Comparison of ENCODE assay signal across 7 cellular contexts in the genomic region with DNA sequence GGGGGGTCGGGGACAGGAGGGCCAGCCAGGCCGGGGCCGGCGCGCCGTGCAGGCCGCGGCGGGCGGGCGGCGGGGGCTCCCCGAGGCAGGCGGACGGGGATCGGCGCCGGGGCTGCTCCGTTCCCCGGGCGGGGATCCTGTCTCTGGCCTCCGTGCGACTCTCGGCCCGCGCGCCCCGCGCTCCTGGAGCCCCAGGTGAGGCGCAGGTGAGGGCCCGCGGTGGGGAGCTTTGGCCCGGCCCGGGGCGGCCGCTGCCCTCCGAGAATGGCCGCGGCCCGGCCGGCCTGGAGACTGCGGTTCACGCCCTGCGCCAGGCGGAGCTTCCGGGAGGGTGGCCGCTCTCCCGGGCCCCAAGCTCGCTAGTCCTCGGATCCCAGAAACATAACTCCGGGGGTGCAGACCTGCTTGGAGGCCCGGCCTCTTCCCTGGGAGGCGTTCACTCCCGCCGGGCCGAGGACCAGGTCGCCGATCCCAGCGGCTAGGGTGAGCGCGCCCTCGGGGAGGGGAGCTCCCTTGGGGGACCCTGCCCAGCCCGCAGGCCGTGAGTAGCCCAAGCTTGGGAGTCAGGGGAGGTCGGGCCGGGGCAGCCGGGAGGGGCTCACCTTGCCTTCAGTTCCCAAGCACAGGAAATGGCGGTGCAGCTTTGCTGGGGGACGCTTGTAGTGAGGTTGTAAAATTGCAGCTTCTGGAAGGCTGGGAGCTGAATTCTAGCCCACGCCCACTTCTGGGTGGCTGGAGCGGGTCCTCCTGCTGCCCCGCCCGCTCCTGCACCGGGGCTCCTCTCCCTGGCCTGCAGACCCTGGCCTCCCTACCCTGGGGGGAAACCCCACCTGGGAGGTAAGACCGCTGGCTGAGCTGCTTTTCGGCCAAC. TPM values are rescaled to one million over a fixed set of nuclear protein-coding genes. Genes with fewer than 3 reads are reported as not detected.
DNase-seq lines count a peak whose midpoint lies in the region; ATAC-seq, FAIRE-seq and TF ChIP-seq lines count a peak whose summit lies in the region.

No MANE protein-coding gene starts in this region.

- ATAC-seq in stimulated activated effector memory CD8-positive, alpha-beta T cell treated with anti-CD3 and anti-CD28 coated beads, Interleukin-12 subunit alpha, Interleukin-12 subunit beta, amount 100 ng/mL, for 72 hours, result peak; percentile 50
- ATAC-seq in HG03457 (IDR thresholded peaks at IDR 0.05; ENCODE audit: unreplicated experiment) (no peak), HG03342 (IDR thresholded peaks at IDR 0.05; ENCODE audit: unreplicated experiment) (no peak)

- CTCF ChIA-PET in MCF 10A (lab: Yijun Ruan, JAX), result interaction anchor here (0.7 to 0.9 kb wide), 4 partner anchors 17 to 1203 kb away, joined by 3 to 5 read pairs (median 4); a partner anchor contains a TSS

- no peak overlapping the region for H3K27ac Mint-ChIP-seq in MCF 10A (ENCODE audit: low read depth, unreplicated experiment)
- H3K27ac Mint-ChIP-seq in stimulated activated effector memory CD8-positive, alpha-beta T cell treated with anti-CD3 and anti-CD28 coated beads, Interleukin-12 subunit alpha, Interleukin-12 subunit beta, amount 100 ng/mL, for 72 hours, result no peak overlapping the region

- intact Hi-C loops in MCF 10A (cut with micrococcal nuclease), result no loop called here

- dilution Hi-C loops in keratinocyte (cut with MboI; ENCODE audit: extremely low pct_ligation_motif_present, low sequenced_read_pairs), result no loop called here

- peaks cover 17% of the 10 kb centered on the region for H3K36me3 Mint-ChIP-seq in MCF 10A (ENCODE audit: insufficient read depth, unreplicated experiment)
- H3K36me3 Mint-ChIP-seq in stimulated activated effector memory CD8-positive, alpha-beta T cell treated with anti-CD3 and anti-CD28 coated beads, Interleukin-12 subunit alpha, Interleukin-12 subunit beta, amount 100 ng/mL, for 72 hours, result peaks cover 6% of the 10 kb centered on the region

- H3K27me3 ChIP-seq in MG63, result no peaks in the 10 kb centered on the region
- H3K27me3 ChIP-seq in keratinocyte (ENCODE audit: control insufficient read depth, extremely low read depth, insufficient read depth, low read length), result no peaks in the 10 kb centered on the region

- H3K79me2 ChIP-seq in keratinocyte (ENCODE audit: control insufficient read depth, insufficient read depth, low read length), result peaks cover 4% of the 10 kb centered on the region

- H3K27me3 Mint-ChIP-seq in MCF 10A (ENCODE audit: insufficient read depth, unreplicated experiment), result no peaks in the 10 kb centered on the region

- BruUV-seq in MCF 10A (replicated peaks; lab: Mats Ljungman, UMichigan), result no TSS peak

- no peaks in the 10 kb centered on the region for H3K9me3 ChIP-seq in MG63
- no peaks in the 10 kb centered on the region for H3K9me3 ChIP-seq in keratinocyte (ENCODE audit: control insufficient read depth, low read depth, low read length)

- peaks cover 7% of the 10 kb centered on the region for H3K4me1 ChIP-seq in keratinocyte (ENCODE audit: control insufficient read depth, extremely low read depth, insufficient read depth, low read length)

- DNase-seq in MG63, result peak; percentile 48
- DNase-seq in MCF 10A (ENCODE audit: unreplicated experiment), result peak; percentile 40
- DNase-seq in keratinocyte (ENCODE audit: low read depth, low spot score), result no peak
- DNase-seq in stimulated activated effector memory CD8-positive, alpha-beta T cell treated with anti-CD3 and anti-CD28 coated beads, Interleukin-12 subunit alpha, Interleukin-12 subunit beta, amount 100 ng/mL, for 72 hours (ENCODE audit: low spot score in 2 of 2), result no peak

- no peaks in the 10 kb centered on the region for H3K9me3 Mint-ChIP-seq in MCF 10A (ENCODE audit: unreplicated experiment)
- no peaks in the 10 kb centered on the region for H3K9me3 Mint-ChIP-seq in stimulated activated effector memory CD8-positive, alpha-beta T cell treated with anti-CD3 and anti-CD28 coated beads, Interleukin-12 subunit alpha, Interleukin-12 subunit beta, amount 100 ng/mL, for 72 hours

- TF ChIP-seq CTCF in MCF 10A (IDR thresholded peaks at IDR 0.05; ENCODE audit: unreplicated experiment) (no peak), keratinocyte (optimal IDR thresholded peaks at IDR 0.05 in 1 of 3, IDR thresholded peaks at IDR 0.05 in 1 of 3, conservative IDR thresholded peaks at IDR 0.05 in 1 of 3; ENCODE audit: extremely low read depth in 1 of 3, insufficient read depth in 2 of 3, low read length in 3 of 3) (no peak)

- FAIRE-seq in keratinocyte (lab: Jason Lieb, UNC), result no peak

- H3K4me3 Mint-ChIP-seq in MCF 10A (ENCODE audit: unreplicated experiment), result peak overlapping the region; percentile 68
- peak overlapping the region; percentile 50 for H3K4me3 Mint-ChIP-seq in stimulated activated effector memory CD8-positive, alpha-beta T cell treated with anti-CD3 and anti-CD28 coated beads, Interleukin-12 subunit alpha, Interleukin-12 subunit beta, amount 100 ng/mL, for 72 hours

- peak overlapping the region; percentile 74 for H3K9ac ChIP-seq in keratinocyte (ENCODE audit: control insufficient read depth, extremely low read depth, insufficient read depth, low read length)

- H3K4me1 Mint-ChIP-seq in MCF 10A (ENCODE audit: insufficient read depth, unreplicated experiment), result no peaks in the 10 kb centered on the region
- peaks cover 5% of the 10 kb centered on the region for H3K4me1 Mint-ChIP-seq in stimulated activated effector memory CD8-positive, alpha-beta T cell treated with anti-CD3 and anti-CD28 coated beads, Interleukin-12 subunit alpha, Interleukin-12 subunit beta, amount 100 ng/mL, for 72 hours

- POLR2A ChIA-PET in MCF 10A (lab: Yijun Ruan, JAX), result interaction anchor here (0.6 to 1.3 kb wide), 11 partner anchors 8 to 1168 kb away, joined by 3 to 14 read pairs (median 3); partner anchors contain the start of gene MRPS2

- H3K4me2 ChIP-seq in keratinocyte (ENCODE audit: control insufficient read depth, extremely low read depth, insufficient read depth, low read depth, low read length), result peak overlapping the region; percentile 87

- H3K27ac ChIP-seq in keratinocyte (ENCODE audit: control insufficient read depth, insufficient read depth, low read length), result peak overlapping the region; percentile 31

- H2AFZ ChIP-seq in keratinocyte (ENCODE audit: control insufficient read depth, low read length), result peak overlapping the region; percentile 75

- H3K36me3 ChIP-seq in MG63 (peaks cover 13% of the 10 kb centered on the region), keratinocyte (ENCODE audit: control insufficient read depth in 2 of 2, extremely low read depth in 1 of 2, insufficient read depth in 2 of 2, low read length in 2 of 2) (peaks cover 0 to 6% of the 10 kb centered on the region in 2 experiments)

- H4K20me1 ChIP-seq in keratinocyte (ENCODE audit: control insufficient read depth, extremely low read depth, insufficient read depth, low read length), result no peaks in the 10 kb centered on the region

- H3K4me3 ChIP-seq in GM08714 (ENCODE audit: low read length) (peak overlapping the region; percentile 67), MG63 (peak overlapping the region; percentile 84), keratinocyte (ENCODE audit: control insufficient read depth in 2 of 3, extremely low read depth in 1 of 3, insufficient read depth in 2 of 3, low read depth in 1 of 3, low read length in 3 of 3) (peak overlapping the region; percentile 79 to 91 (median 84))

- no peaks in the 10 kb centered on the region for H3K9me1 ChIP-seq in keratinocyte (ENCODE audit: control insufficient read depth, extremely low read depth, insufficient read depth, low read length)

RNA-seq across cellular contexts. Expression of gene PPP1R26, which starts 0.7 kb away (rescaled TPM):
- 19.8 and 20.3 TPM in 2 replicates for total RNA-seq in MG63 (2014; rRNA removed; shearing (Covaris generic); ENCODE audit: low replicate concordance)
- total RNA-seq in MCF 10A (2022), result 19.1 and 21.7 TPM in 2 replicates
- polyA plus RNA-seq in keratinocyte, result 4.3 to 4.7 TPM (median 4.5 TPM) in 3 replicates
- 9.4 TPM for polyA plus RNA-seq in keratinocyte (2011; ENCODE audit: low read depth)
- polyA plus RNA-seq in keratinocyte (2011; cell fraction: cytosol; rRNA removed), result 2.5 and 4.8 TPM in 2 replicates
- polyA plus RNA-seq in keratinocyte (2011; cell fraction: nucleus; rRNA removed), result 11.0 and 12.5 TPM in 2 replicates
- 6.4 and 7.5 TPM in 2 replicates for polyA plus RNA-seq in keratinocyte (2012; ENCODE audit: low replicate concordance)
- polyA minus RNA-seq in keratinocyte, result 3.6 to 8.1 TPM (median 3.6 TPM) in 3 replicates
- 7.9 TPM for polyA minus RNA-seq in keratinocyte (2011; cell fraction: cytosol; rRNA and poly(A)+ RNA removed)
- 8.0 and 8.6 TPM in 2 replicates for polyA minus RNA-seq in keratinocyte (2011; cell fraction: nucleus; rRNA and poly(A)+ RNA removed)

RNA-seq across cellular contexts. Expression of gene MRPS2, which starts 20.2 kb away (rescaled TPM):
- total RNA-seq in MG63 (2014; rRNA removed; shearing (Covaris generic); ENCODE audit: low replicate concordance), result 20.7 and 24.1 TPM in 2 replicates
- 35.4 and 45.8 TPM in 2 replicates for total RNA-seq in MCF 10A (2022)
- 44.7 to 115 TPM (median 61.1 TPM) in 3 replicates for polyA plus RNA-seq in keratinocyte
- 8.6 TPM for polyA plus RNA-seq in keratinocyte (2011; ENCODE audit: low read depth)
- 64.8 and 109 TPM in 2 replicates for polyA plus RNA-seq in keratinocyte (2011; cell fraction: cytosol; rRNA removed)
- 55.7 and 75.2 TPM in 2 replicates for polyA plus RNA-seq in keratinocyte (2011; cell fraction: nucleus; rRNA removed)
- polyA plus RNA-seq in keratinocyte (2012; ENCODE audit: low replicate concordance), result 42.4 and 69.6 TPM in 2 replicates
- polyA minus RNA-seq in keratinocyte, result 80.6 to 155 TPM (median 91.7 TPM) in 3 replicates
- polyA minus RNA-seq in keratinocyte (2011; cell fraction: cytosol; rRNA and poly(A)+ RNA removed), result 110 TPM
- polyA minus RNA-seq in keratinocyte (2011; cell fraction: nucleus; rRNA and poly(A)+ RNA removed), result 22.2 and 29.4 TPM in 2 replicates

RNA-seq across cellular contexts. Expression of gene LCN1, which starts 40.9 kb away (rescaled TPM):
- not detected in 2 replicates for total RNA-seq in MG63 (2014; rRNA removed; shearing (Covaris generic); ENCODE audit: low replicate concordance)
- not detected in 2 replicates for total RNA-seq in MCF 10A (2022)
- polyA plus RNA-seq in keratinocyte, result not detected in 3 replicates
- polyA plus RNA-seq in keratinocyte (2011; ENCODE audit: low read depth), result not detected
- not detected in 2 replicates for polyA plus RNA-seq in keratinocyte (2011; cell fraction: cytosol; rRNA removed)
- polyA plus RNA-seq in keratinocyte (2011; cell fraction: nucleus; rRNA removed), result not detected in 2 replicates
- not detected in 2 replicates for polyA plus RNA-seq in keratinocyte (2012; ENCODE audit: low replicate concordance)
- not detected in 3 replicates for polyA minus RNA-seq in keratinocyte
- not detected for polyA minus RNA-seq in keratinocyte (2011; cell fraction: cytosol; rRNA and poly(A)+ RNA removed)
- not detected in 2 replicates for polyA minus RNA-seq in keratinocyte (2011; cell fraction: nucleus; rRNA and poly(A)+ RNA removed)

Comparison
In these comparisons a context has a peak if more than half of its experiments do, and no peak if none do; other contexts are left out.
1. DNase-seq: peak in MG63 (single experiment) and MCF 10A (single experiment); none in keratinocyte (single experiment) and stimulated activated effector memory CD8-positive, alpha-beta T cell treated with anti-CD3 and anti-CD28 coated beads, Interleukin-12 subunit alpha, Interleukin-12 subunit beta, amount 100 ng/mL, for 72 hours (0 of 2).
2. Peak in every context shown above with its lines, with median percentiles within 50 percentile points of each other: H3K4me3 ChIP-seq.